In the genomic region with DNA sequence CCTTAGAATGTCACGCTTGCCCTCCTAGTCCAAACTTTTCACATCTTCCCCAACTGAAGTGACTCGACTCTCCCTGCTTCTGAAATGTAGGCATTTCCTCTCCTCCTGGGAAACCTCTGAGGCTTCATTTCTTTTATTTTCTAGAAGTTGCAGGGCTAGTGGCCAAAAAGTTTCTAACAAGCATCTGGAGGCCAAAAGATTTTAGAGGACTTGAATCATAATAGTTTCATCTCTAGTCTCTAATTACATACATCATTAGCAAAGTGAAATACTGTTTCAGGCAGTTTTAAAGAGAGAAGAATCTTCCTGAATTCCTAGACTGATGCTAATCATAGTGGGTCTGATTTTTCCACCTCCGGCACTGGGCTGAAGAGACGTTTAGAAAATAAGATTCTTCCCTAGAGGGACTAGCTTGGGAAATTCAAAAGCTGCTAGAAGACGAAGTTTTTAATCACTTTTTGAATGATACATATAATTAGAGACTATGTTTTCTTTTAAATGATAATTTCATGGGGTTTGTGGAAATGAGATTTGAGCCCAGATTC, we compare ENCODE assay signal across 19 cellular contexts. TPM values are rescaled to one million over a fixed set of nuclear protein-coding genes. Genes with fewer than 3 reads are reported as not detected.
"Had no signal": no experiment of that assay in that cellular context is flagged by ENCODE, and none has a peak within 500 bp of the region (broad histone marks: within the 10 kb centered on the region; RNA-seq: fewer than 3 reads in every experiment).

No MANE protein-coding gene starts in this region.

- H3K27me3 ChIP-seq: body of pancreas, esophagus squamous epithelium, gastrocnemius medialis, right atrium auricular region, thyroid gland had no signal

- H3K4me3 ChIP-seq: body of pancreas, esophagus squamous epithelium, gastrocnemius medialis, lower lobe of right lung, prostate gland, right atrium auricular region, thyroid gland had no signal

- H3K4me1 ChIP-seq: body of pancreas, esophagus squamous epithelium, gastrocnemius medialis, lower lobe of right lung, prostate gland, right atrium auricular region, thyroid gland had no signal

- DNase-seq: activated CD4-positive, alpha-beta T cell treated with anti-CD3 and anti-CD28 coated beads, Interleukin-2, amount 50 U/mL, for 1 hour; activated CD8-positive, alpha-beta memory T cell treated with anti-CD3 and anti-CD28 coated beads, Interleukin-2, amount 50 U/mL, for 4 hours; activated gamma-delta T cell treated with Interleukin-2 at 50 U/mL for 16 hours; body of pancreas; effector memory CD8-positive, alpha-beta T cell; esophagus squamous epithelium; gastrocnemius medialis; head of caudate nucleus; lower lobe of right lung; stimulated activated CD4-positive, alpha-beta T cell treated with anti-CD3 and anti-CD28 coated beads, Interleukin-12 subunit alpha, Interleukin-12 subunit beta, amount 100 ng/mL, for 4 hours; stimulated activated CD4-positive, alpha-beta T cell treated with anti-CD3 and anti-CD28 coated beads, Interleukin-1b, Interleukin-23, amount 100 ng/mL, for 48 hours; stimulated activated CD8-positive, alpha-beta memory T cell treated with anti-CD3 and anti-CD28 coated beads, Interleukin-4, amount 100 ng/mL, for 48 hours; stimulated activated naive CD4-positive, alpha-beta T cell; thyroid gland had no signal

- H3K27ac ChIP-seq: body of pancreas, esophagus squamous epithelium, gastrocnemius medialis, lower lobe of right lung, prostate gland, right atrium auricular region, thyroid gland had no signal

- H3K36me3 ChIP-seq: esophagus squamous epithelium, gastrocnemius medialis, lower lobe of right lung, prostate gland, right atrium auricular region, thyroid gland had no signal

- H3K9me3 ChIP-seq: body of pancreas, esophagus squamous epithelium, gastrocnemius medialis, lower lobe of right lung, prostate gland, right atrium auricular region, thyroid gland had no signal

RNA-seq across cellular contexts. Expression of a gene that starts 52.6 kb away (rescaled TPM):
- total RNA-seq: activated naive CD4-positive, alpha-beta T cell treated with anti-CD3 and anti-CD28 coated beads, Interleukin-2, amount 50 U/mL, for 72 hours; neural crest cell; T-helper 1 cell treated with Interleukin-12 subunit alpha and Interleukin-12 subunit beta and Interleukin-4 antibody, amounts not matched to agents 30 ng/mL and 1 ng/mL, for 36 hours had no signal
